In genomic region chr5:115842089-115842881, GRCh38 we compare ENCODE assay signal across 8 cellular contexts. TPM values are rescaled to one million over a fixed set of nuclear protein-coding genes. Genes with fewer than 3 reads are reported as not detected.
DNase-seq lines count a peak whose midpoint lies in the region; ATAC-seq and TF ChIP-seq lines count a peak whose summit lies in the region.

No MANE protein-coding gene starts in this region.

- ATAC-seq in GM18508 (IDR thresholded peaks at IDR 0.05; ENCODE audit: insufficient read depth, unreplicated experiment) (peak; percentile 18), HG02938 (IDR thresholded peaks at IDR 0.05; ENCODE audit: unreplicated experiment) (peak; percentile 31)
- peak; percentile 40 for ATAC-seq in activated CD8-positive, alpha-beta T cell treated with anti-CD3 and anti-CD28 coated beads, Interleukin-2, amount 10 ng/mL, durations not matched to agents 7 days and 5 days

- TF ChIP-seq CTCF in fibroblast of the aortic adventitia (IDR thresholded peaks at IDR 0.05; ENCODE audit: insufficient read depth, low read length) (no peak), nephron (IDR thresholded peaks at IDR 0.05; ENCODE audit: unreplicated experiment in 3 of 3) (peak in 1 of 3 experiments; percentile 43)

- DNase-seq in NCI-H2227 treated with DMSO at 0.1 percent for 48 hours (lab: John Stamatoyannopoulos, UW) (peak; percentile 15), fibroblast of the aortic adventitia (ENCODE audit: low read depth) (no peak), globus pallidus (ENCODE audit: low spot score) (no peak)
- peak; percentile 35 for DNase-seq in activated CD8-positive, alpha-beta T cell treated with anti-CD3 and anti-CD28 coated beads, Interleukin-2, amount 10 ng/mL, durations not matched to agents 7 days and 5 days

- peak overlapping the region; percentile 89 for H3K9ac ChIP-seq in BLaER1

- H3K27me3 Mint-ChIP-seq in activated CD8-positive, alpha-beta T cell treated with anti-CD3 and anti-CD28 coated beads, Interleukin-2, amount 10 ng/mL, durations not matched to agents 7 days and 5 days (ENCODE audit: low read depth), result no peaks in the 10 kb centered on the region
- H3K27me3 Mint-ChIP-seq in nephron (ENCODE audit: low read depth), result no peaks in the 10 kb centered on the region

- H3K36me3 ChIP-seq in BLaER1, result peaks cover 3% of the 10 kb centered on the region

- no peaks in the 10 kb centered on the region for H3K27me3 ChIP-seq in BLaER1

- peaks cover 87% of the 10 kb centered on the region for H4K20me1 ChIP-seq in BLaER1

- peaks cover 51% of the 10 kb centered on the region for H3K4me1 ChIP-seq in BLaER1

- peak overlapping the region; percentile 85 for H3K4me3 ChIP-seq in BLaER1
- H3K4me3 ChIP-seq in fibroblast of the aortic adventitia (ENCODE audit: low read depth, low read length), result peak overlapping the region; percentile 89

- H3K36me3 Mint-ChIP-seq in activated CD8-positive, alpha-beta T cell treated with anti-CD3 and anti-CD28 coated beads, Interleukin-2, amount 10 ng/mL, durations not matched to agents 7 days and 5 days (ENCODE audit: low read depth), result peaks cover 31% of the 10 kb centered on the region
- H3K36me3 Mint-ChIP-seq in nephron (ENCODE audit: low read depth), result peaks cover 5% of the 10 kb centered on the region

- H3K9me3 Mint-ChIP-seq in activated CD8-positive, alpha-beta T cell treated with anti-CD3 and anti-CD28 coated beads, Interleukin-2, amount 10 ng/mL, durations not matched to agents 7 days and 5 days (ENCODE audit: insufficient read depth), result no peaks in the 10 kb centered on the region
- no peaks in the 10 kb centered on the region for H3K9me3 Mint-ChIP-seq in nephron

- CTCF ChIA-PET in activated CD8-positive, alpha-beta T cell treated with anti-CD3 and anti-CD28 coated beads, Interleukin-2, amount 10 ng/mL, durations not matched to agents 7 days and 5 days (lab: Charles Lee), result interaction anchor here (1.1 to 1.4 kb wide), 4 partner anchors 11 to 390 kb away, joined by 3 to 6 read pairs (median 4); no protein-coding TSS in a partner anchor

- H3K4me1 Mint-ChIP-seq in activated CD8-positive, alpha-beta T cell treated with anti-CD3 and anti-CD28 coated beads, Interleukin-2, amount 10 ng/mL, durations not matched to agents 7 days and 5 days (ENCODE audit: low read depth), result peaks cover 52% of the 10 kb centered on the region
- H3K4me1 Mint-ChIP-seq in nephron, result peaks cover 57% of the 10 kb centered on the region

- POLR2A ChIA-PET in activated CD8-positive, alpha-beta T cell treated with anti-CD3 and anti-CD28 coated beads, Interleukin-2, amount 10 ng/mL, durations not matched to agents 7 days and 5 days (lab: Charles Lee), result interaction anchor here (0.6 to 1.8 kb wide), 7 partner anchors 10 to 298 kb away, joined by 3 to 13 read pairs (median 3); partner anchors contain the start of gene FEM1C

- peak overlapping the region; percentile 81 for H3K4me2 ChIP-seq in BLaER1

- H3K9me3 ChIP-seq in BLaER1, result no peaks in the 10 kb centered on the region

- peak overlapping the region; percentile 85 for H3K27ac ChIP-seq in BLaER1

- peak overlapping the region; percentile 98 for H3K4me3 Mint-ChIP-seq in activated CD8-positive, alpha-beta T cell treated with anti-CD3 and anti-CD28 coated beads, Interleukin-2, amount 10 ng/mL, durations not matched to agents 7 days and 5 days
- H3K4me3 Mint-ChIP-seq in nephron, result peak overlapping the region; percentile 98 to 100 (median 99)

- H3K27ac Mint-ChIP-seq in activated CD8-positive, alpha-beta T cell treated with anti-CD3 and anti-CD28 coated beads, Interleukin-2, amount 10 ng/mL, durations not matched to agents 7 days and 5 days, result peak overlapping the region; percentile 100
- H3K27ac Mint-ChIP-seq in nephron, result peak overlapping the region; percentile 100

RNA-seq across cellular contexts. Expression of gene AP3S1, which starts 0.6 kb away (rescaled TPM):
- 10 to 100 TPM; 76.6 to 78.3 TPM for total RNA-seq in activated CD8-positive, alpha-beta T cell treated with anti-CD3 and anti-CD28 coated beads, Interleukin-2, amount 10 ng/mL, durations not matched to agents 7 days and 5 days
- total RNA-seq in fibroblast of the aortic adventitia (ENCODE audit: low replicate concordance), result 109 and 237 TPM in 2 replicates

RNA-seq across cellular contexts. Expression of gene ATG12, which starts 0.9 kb away (rescaled TPM):
- 10 to 100 TPM; 35.9 to 43.9 TPM for total RNA-seq in activated CD8-positive, alpha-beta T cell treated with anti-CD3 and anti-CD28 coated beads, Interleukin-2, amount 10 ng/mL, durations not matched to agents 7 days and 5 days
- total RNA-seq in fibroblast of the aortic adventitia (ENCODE audit: low replicate concordance), result 88.2 and 105 TPM in 2 replicates

RNA-seq across cellular contexts. Expression of gene CDO1, which starts 25.8 kb away (rescaled TPM):
- under 1 TPM in 1 of 2 experiments, not detected in 1; 0.40 TPM for total RNA-seq in activated CD8-positive, alpha-beta T cell treated with anti-CD3 and anti-CD28 coated beads, Interleukin-2, amount 10 ng/mL, durations not matched to agents 7 days and 5 days
- total RNA-seq in fibroblast of the aortic adventitia (ENCODE audit: low replicate concordance), result 7.0 and 24.8 TPM in 2 replicates

Comparison
In these comparisons a context has a peak if more than half of its experiments do, and no peak if none do; other contexts are left out.
1. DNase-seq: peak in NCI-H2227 treated with DMSO at 0.1 percent for 48 hours (single experiment) and activated CD8-positive, alpha-beta T cell treated with anti-CD3 and anti-CD28 coated beads, Interleukin-2, amount 10 ng/mL, durations not matched to agents 7 days and 5 days (single experiment); none in fibroblast of the aortic adventitia (single experiment) and globus pallidus (single experiment).
2. Peak in every context shown above with its lines, with median percentiles within 50 percentile points of each other: ATAC-seq.